Comparison of ENCODE assay signal across 25 cellular contexts in genomic region chr1:31327381-31327780, GRCh38. TPM values are rescaled to one million over a fixed set of nuclear protein-coding genes. Genes with fewer than 3 reads are reported as not detected.
DNase-seq lines count a peak whose midpoint lies in the region; ATAC-seq, FAIRE-seq and TF ChIP-seq lines count a peak whose summit lies in the region.
"Had no signal": no experiment of that assay in that cellular context is flagged by ENCODE, and none has a peak within 500 bp of the region (broad histone marks: within the 10 kb centered on the region; RNA-seq: fewer than 3 reads in every experiment).

No MANE protein-coding gene starts in this region.

- peak; percentile 40 for DNase-seq in AG10803 (ENCODE audit: low read depth)
- DNase-seq in RWPE1 (ENCODE audit: low spot score), result peak; percentile 13
- DNase-seq in epithelial cell of prostate (ENCODE audit: low read depth, low spot score), result peak; percentile 34
- DNase-seq in keratinocyte (ENCODE audit: low read depth, low spot score), result no peak
- no peak for DNase-seq in T-cell
- DNase-seq in kidney tubule cell (ENCODE audit: low spot score), result no peak
- no peak for DNase-seq in NCI-H524 treated with DMSO at 0.1 percent for 48 hours (lab: John Stamatoyannopoulos, UW)
- no peak for DNase-seq in DMS79 (lab: John Stamatoyannopoulos, UW)
- DNase-seq: activated CD4-positive, alpha-beta T cell treated with anti-CD3 and anti-CD28 coated beads, Interleukin-2, amount 10 ng/mL, durations not matched to agents 7 days and 5 days; activated effector memory CD4-positive, alpha-beta T cell treated with anti-CD3 and anti-CD28 coated beads, Interleukin-2, amount 50 U/mL, for 16 hours; effector CD4-positive, alpha-beta T cell; HFFc6; hippocampal formation; kidney; MG63; NCI-H1436 treated with DMSO at 0.1 percent for 48 hours; NCI-H748 treated with DMSO at 0.1 percent for 48 hours; SHP77; stimulated activated CD8-positive, alpha-beta memory T cell treated with anti-CD3 and anti-CD28 coated beads, Interleukin-4, amount 100 ng/mL, for 48 hours; uterus had no signal

- H3K4me2 ChIP-seq in keratinocyte (ENCODE audit: control insufficient read depth, extremely low read depth, insufficient read depth, low read depth, low read length), result peak overlapping the region; percentile 29
- H3K4me2 ChIP-seq: A549 had no signal

- H3K79me2 ChIP-seq in keratinocyte (ENCODE audit: control insufficient read depth, insufficient read depth, low read length), result no peaks in the 10 kb centered on the region

- TF ChIP-seq CTCF in AG10803 (conservative IDR thresholded peaks at IDR 0.05; ENCODE audit: low read length), result no peak
- no peak for TF ChIP-seq CTCF in RWPE1 (conservative IDR thresholded peaks at IDR 0.05; ENCODE audit: low read depth)
- no peak for TF ChIP-seq CTCF in keratinocyte (optimal IDR thresholded peaks at IDR 0.05 in 1 of 3, IDR thresholded peaks at IDR 0.05 in 1 of 3, conservative IDR thresholded peaks at IDR 0.05 in 1 of 3; ENCODE audit: extremely low read depth in 1 of 3, insufficient read depth in 2 of 3, low read length in 3 of 3)

- POLR2A ChIA-PET in RWPE1 (lab: Yijun Ruan, JAX; ENCODE audit: low non-redundant PET), result no interaction called here
- POLR2A ChIA-PET in T-cell (lab: Charles Lee), result no interaction called here

- no peaks in the 10 kb centered on the region for H3K9me3 ChIP-seq in keratinocyte (ENCODE audit: control insufficient read depth, low read depth, low read length)
- H3K9me3 ChIP-seq: A549, MG63, uterus had no signal

- H3K4me1 ChIP-seq in keratinocyte (ENCODE audit: control insufficient read depth, extremely low read depth, insufficient read depth, low read length), result peaks cover 7% of the 10 kb centered on the region
- H3K4me1 ChIP-seq: A549, uterus had no signal

- no peak for ATAC-seq in T-cell (replicated peaks in 1 of 4)
- ATAC-seq: A549 had no signal

- dilution Hi-C loops in keratinocyte (cut with MboI; ENCODE audit: extremely low pct_ligation_motif_present, low sequenced_read_pairs), result no loop called here

- H3K27me3 ChIP-seq in keratinocyte (ENCODE audit: control insufficient read depth, extremely low read depth, insufficient read depth, low read length), result no peaks in the 10 kb centered on the region
- H3K27me3 ChIP-seq: MG63, uterus had no signal

- H3K36me3 ChIP-seq in keratinocyte (ENCODE audit: control insufficient read depth in 2 of 2, extremely low read depth in 1 of 2, insufficient read depth in 2 of 2, low read length in 2 of 2), result peaks cover 4 to 13% of the 10 kb centered on the region in 2 experiments
- H3K36me3 ChIP-seq: uterus had no signal

- no peaks in the 10 kb centered on the region for H3K27me3 Mint-ChIP-seq in T-cell
- H3K27me3 Mint-ChIP-seq: activated CD4-positive, alpha-beta T cell treated with anti-CD3 and anti-CD28 coated beads, Interleukin-2, amount 10 ng/mL, durations not matched to agents 7 days and 5 days; central memory CD8-positive, alpha-beta T cell had no signal

- no peaks in the 10 kb centered on the region for H3K9me3 Mint-ChIP-seq in T-cell
- H3K9me3 Mint-ChIP-seq: activated CD4-positive, alpha-beta T cell treated with anti-CD3 and anti-CD28 coated beads, Interleukin-2, amount 10 ng/mL, durations not matched to agents 7 days and 5 days; central memory CD8-positive, alpha-beta T cell; HFFc6 had no signal

- H3K9ac ChIP-seq in keratinocyte (ENCODE audit: control insufficient read depth, extremely low read depth, insufficient read depth, low read length), result no peak overlapping the region

- H3K9me1 ChIP-seq in keratinocyte (ENCODE audit: control insufficient read depth, extremely low read depth, insufficient read depth, low read length), result no peaks in the 10 kb centered on the region

- H3K4me3 Mint-ChIP-seq in T-cell, result no peak overlapping the region
- H3K4me3 Mint-ChIP-seq: activated CD4-positive, alpha-beta T cell treated with anti-CD3 and anti-CD28 coated beads, Interleukin-2, amount 10 ng/mL, durations not matched to agents 7 days and 5 days; central memory CD8-positive, alpha-beta T cell; HFFc6 had no signal

- no peak overlapping the region for H2AFZ ChIP-seq in keratinocyte (ENCODE audit: control insufficient read depth, low read length)

- H4K20me1 ChIP-seq in keratinocyte (ENCODE audit: control insufficient read depth, extremely low read depth, insufficient read depth, low read length), result no peaks in the 10 kb centered on the region

- H3K27ac ChIP-seq in RWPE1 (no peak overlapping the region), epithelial cell of prostate (peak overlapping the region; percentile 61), keratinocyte (ENCODE audit: control insufficient read depth, insufficient read depth, low read length) (peak overlapping the region; percentile 8)
- H3K27ac ChIP-seq: C4-2B, uterus had no signal

- H3K4me1 Mint-ChIP-seq in T-cell, result no peaks in the 10 kb centered on the region
- H3K4me1 Mint-ChIP-seq: activated CD4-positive, alpha-beta T cell treated with anti-CD3 and anti-CD28 coated beads, Interleukin-2, amount 10 ng/mL, durations not matched to agents 7 days and 5 days; central memory CD8-positive, alpha-beta T cell had no signal

- H3K4me3 ChIP-seq in AG10803 (ENCODE audit: low read length) (no peak overlapping the region), keratinocyte (ENCODE audit: control insufficient read depth in 2 of 3, extremely low read depth in 1 of 3, insufficient read depth in 2 of 3, low read depth in 1 of 3, low read length in 3 of 3) (no peak overlapping the region)
- H3K4me3 ChIP-seq: A549, MG63, uterus had no signal

- peaks cover 16% of the 10 kb centered on the region for H3K36me3 Mint-ChIP-seq in T-cell

- no peak overlapping the region for H3K27ac Mint-ChIP-seq in T-cell
- H3K27ac Mint-ChIP-seq: activated CD4-positive, alpha-beta T cell treated with anti-CD3 and anti-CD28 coated beads, Interleukin-2, amount 10 ng/mL, durations not matched to agents 7 days and 5 days; HFFc6 had no signal

- FAIRE-seq in keratinocyte (lab: Jason Lieb, UNC), result peak; percentile 75
- FAIRE-seq: A549, G401.6, kidney had no signal

- CTCF ChIA-PET in RWPE1 (lab: Yijun Ruan, JAX), result interaction anchor here (0.7 kb wide), 1 partner anchor 103 kb away, joined by 3 read pairs; no protein-coding TSS in a partner anchor
- CTCF ChIA-PET in T-cell (lab: Charles Lee), result interaction anchor here (0.5 to 0.6 kb wide), 3 partner anchors 163 to 1073 kb away, joined by 3 to 4 read pairs (median 4); no protein-coding TSS in a partner anchor

RNA-seq across cellular contexts. Expression of gene ZCCHC17, which starts 30.5 kb away (rescaled TPM):
- polyA plus RNA-seq in keratinocyte, result 63.3 to 70.0 TPM (median 66.2 TPM) in 3 replicates
- 65.2 TPM for polyA plus RNA-seq in keratinocyte (2011; ENCODE audit: low read depth)
- polyA plus RNA-seq in keratinocyte (2011; cell fraction: cytosol; rRNA removed), result 60.6 and 80.1 TPM in 2 replicates
- polyA plus RNA-seq in keratinocyte (2011; cell fraction: nucleus; rRNA removed), result 35.3 and 37.0 TPM in 2 replicates
- 41.4 and 51.6 TPM in 2 replicates for polyA plus RNA-seq in keratinocyte (2012; ENCODE audit: low replicate concordance)
- 11.4 to 34.3 TPM (median 30.5 TPM) in 3 replicates for polyA minus RNA-seq in keratinocyte
- polyA minus RNA-seq in keratinocyte (2011; cell fraction: cytosol; rRNA and poly(A)+ RNA removed), result 21.5 TPM
- 10.8 and 17.6 TPM in 2 replicates for polyA minus RNA-seq in keratinocyte (2011; cell fraction: nucleus; rRNA and poly(A)+ RNA removed)
- total RNA-seq in T-cell, result 10 to 100 TPM; 13.5 to 21.5 (median 19.8) TPM

RNA-seq across cellular contexts. Expression of gene SNRNP40, which starts 30.8 kb away (rescaled TPM):
- polyA plus RNA-seq in keratinocyte, result 47.5 to 66.3 TPM (median 57.4 TPM) in 3 replicates
- 22.4 TPM for polyA plus RNA-seq in keratinocyte (2011; ENCODE audit: low read depth)
- 39.4 and 57.0 TPM in 2 replicates for polyA plus RNA-seq in keratinocyte (2011; cell fraction: cytosol; rRNA removed)
- 40.7 and 43.2 TPM in 2 replicates for polyA plus RNA-seq in keratinocyte (2011; cell fraction: nucleus; rRNA removed)
- polyA plus RNA-seq in keratinocyte (2012; ENCODE audit: low replicate concordance), result 35.0 and 39.6 TPM in 2 replicates
- polyA minus RNA-seq in keratinocyte, result 31.5 to 98.6 TPM (median 75.5 TPM) in 3 replicates
- 46.8 TPM for polyA minus RNA-seq in keratinocyte (2011; cell fraction: cytosol; rRNA and poly(A)+ RNA removed)
- 22.9 and 41.3 TPM in 2 replicates for polyA minus RNA-seq in keratinocyte (2011; cell fraction: nucleus; rRNA and poly(A)+ RNA removed)
- 10 to 100 TPM; 50.9 to 62.8 (median 53.9) TPM for total RNA-seq in T-cell

RNA-seq across cellular contexts. Expression of gene FABP3, which starts 45.5 kb away (rescaled TPM):
- polyA plus RNA-seq in keratinocyte, result 0.29 to 0.59 TPM (median 0.58 TPM) in 3 replicates
- 1.4 TPM for polyA plus RNA-seq in keratinocyte (2011; ENCODE audit: low read depth)
- polyA plus RNA-seq in keratinocyte (2011; cell fraction: cytosol; rRNA removed), result 0.12 and 0.46 TPM in 2 replicates
- polyA plus RNA-seq in keratinocyte (2011; cell fraction: nucleus; rRNA removed), result 0.19 TPM in 1 of 2 replicates, not detected in the other
- polyA plus RNA-seq in keratinocyte (2012; ENCODE audit: low replicate concordance), result 0.96 and 3.2 TPM in 2 replicates
- polyA minus RNA-seq in keratinocyte, result 0.67 to 2.4 TPM (median 0.69 TPM) in 3 replicates
- not detected for polyA minus RNA-seq in keratinocyte (2011; cell fraction: cytosol; rRNA and poly(A)+ RNA removed)
- not detected in 2 replicates for polyA minus RNA-seq in keratinocyte (2011; cell fraction: nucleus; rRNA and poly(A)+ RNA removed)
- total RNA-seq in T-cell, result under 1 TPM in 1 of 5 donors, not detected in 4; 0.53 TPM
- total RNA-seq: activated CD4-positive, alpha-beta T cell treated with anti-CD3 and anti-CD28 coated beads, Interleukin-2, amount 10 ng/mL, durations not matched to agents 7 days and 5 days; T-helper 1 cell treated with Interleukin-12 subunit alpha and Interleukin-12 subunit beta and Interleukin-4 antibody, amounts not matched to agents 30 ng/mL and 1 ng/mL, for 36 hours had no signal
- polyA plus RNA-seq: A549 had no signal

Comparison
In these comparisons a context has a peak if more than half of its experiments do, and no peak if none do; other contexts are left out.
1. DNase-seq: peak in AG10803 (single experiment), RWPE1 (single experiment) and epithelial cell of prostate (single experiment); none in keratinocyte (single experiment), T-cell (0 of 34), kidney tubule cell (single experiment), NCI-H524 treated with DMSO at 0.1 percent for 48 hours (single experiment) and DMS79 (single experiment).